ENCODE assay signal across 22 cellular contexts in the genomic region with DNA sequence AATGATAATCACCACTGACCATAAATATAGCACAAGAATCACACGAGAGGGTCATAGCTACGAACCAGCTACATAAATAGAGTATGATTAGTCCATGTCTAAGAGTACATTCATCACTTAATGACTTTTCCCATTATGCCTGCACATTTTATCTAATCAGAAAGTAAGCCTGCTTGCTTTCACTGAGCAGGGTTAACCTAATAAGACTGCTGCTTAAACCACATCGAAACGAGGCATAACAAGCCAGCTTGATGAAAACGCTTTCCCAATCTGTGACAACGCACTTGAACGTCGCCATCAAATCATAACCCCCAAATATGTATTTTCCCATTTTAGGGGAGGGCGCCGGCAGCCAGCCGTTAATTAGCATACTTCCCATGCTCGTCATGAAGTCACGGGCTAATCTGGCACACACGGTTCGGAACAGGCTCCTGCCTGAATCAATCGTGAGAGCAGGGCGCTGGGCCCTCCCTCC.
A peak's percentile ranks its signal among the peaks of the same experiment; 100 is the strongest.
DNase-seq lines count a peak whose midpoint lies in the region; ATAC-seq and TF ChIP-seq lines count a peak whose summit lies in the region.
"Had no signal": no experiment of that assay in that cellular context is flagged by ENCODE, and none has a peak within 500 bp of the region (broad histone marks: within the 10 kb centered on the region; RNA-seq: fewer than 3 reads in every experiment).

No MANE protein-coding gene starts in this region.

- TF ChIP-seq CTCF in BE2C (IDR thresholded peaks at IDR 0.05; ENCODE audit: low read depth, low read length) (no peak), WERI-Rb-1 (IDR thresholded peaks at IDR 0.05; ENCODE audit: low read depth, low read length) (no peak), progenitor cell of endocrine pancreas (IDR thresholded peaks at IDR 0.05; ENCODE audit: unreplicated experiment) (no peak), chondrocyte (IDR thresholded peaks at IDR 0.05) (no peak)

- H3K27ac ChIP-seq in WERI-Rb-1 = no peak overlapping the region
- H3K27ac ChIP-seq: C4-2B, epithelial cell of prostate, lower lobe of right lung had no signal

- peaks cover 46% of the 10 kb centered on the region for H3K4me1 ChIP-seq in BE2C
- H3K4me1 ChIP-seq: lower lobe of right lung had no signal

- ATAC-seq in Right ventricle myocardium superior (ENCODE audit: poor library complexity) = peak; percentile 65
- no peak for ATAC-seq in natural killer cell treated with Interleukin-12 subunit alpha and Interleukin-12 subunit beta and Interleukin-15 and Interleukin-18, amount 100 ng/mL, for 72 hours
- no peak for ATAC-seq in GM21423 (IDR thresholded peaks at IDR 0.05; ENCODE audit: unreplicated experiment)
- no peak for ATAC-seq in activated naive CD4-positive, alpha-beta T cell treated with anti-CD3 and anti-CD28 coated beads, Interleukin-2, amount 50 U/mL, for 72 hours
- ATAC-seq: lower lobe of right lung; mucosa of descending colon; stimulated activated naive CD8-positive, alpha-beta T cell treated with anti-CD3 and anti-CD28 coated beads, Interleukin-15, Interleukin-2, amounts not matched to agents 100 U/mL and 50 U/mL, for 24 hours had no signal

- H3K27me3 Mint-ChIP-seq in progenitor cell of endocrine pancreas = peaks cover 66% of the 10 kb centered on the region
- H3K27me3 Mint-ChIP-seq in chondrocyte (ENCODE audit: low read depth) = peaks cover 3% of the 10 kb centered on the region
- H3K27me3 Mint-ChIP-seq in natural killer cell treated with Interleukin-12 subunit alpha and Interleukin-12 subunit beta and Interleukin-15 and Interleukin-18, amount 100 ng/mL, for 72 hours = no peaks in the 10 kb centered on the region

- no peaks in the 10 kb centered on the region for H3K27me3 ChIP-seq in BE2C
- no peaks in the 10 kb centered on the region for H3K27me3 ChIP-seq in WERI-Rb-1 (ENCODE audit: insufficient read depth, low read depth, severe bottlenecking)

- DNase-seq in BE2C = peak; percentile 58
- peak; percentile 21 for DNase-seq in WERI-Rb-1
- DNase-seq in Right ventricle myocardium superior = no peak
- no peak for DNase-seq in progenitor cell of endocrine pancreas (ENCODE audit: low spot score, unreplicated experiment)
- DNase-seq in chondrocyte (ENCODE audit: low spot score) = no peak
- no peak for DNase-seq in natural killer cell treated with Interleukin-12 subunit alpha and Interleukin-12 subunit beta and Interleukin-15 and Interleukin-18, amount 100 ng/mL, for 72 hours (ENCODE audit: low spot score)
- DNase-seq in activated naive CD4-positive, alpha-beta T cell treated with anti-CD3 and anti-CD28 coated beads, Interleukin-2, amount 50 U/mL, for 72 hours (ENCODE audit: low spot score in 2 of 2) = no peak
- DNase-seq: activated CD4-positive, alpha-beta T cell treated with anti-CD3 and anti-CD28 coated beads, Interleukin-2, amount 10 ng/mL, durations not matched to agents 7 days and 5 days; lower lobe of right lung; mucosa of descending colon; NCI-H1436 treated with DMSO at 0.1 percent for 48 hours; NCI-H524; stimulated activated CD4-positive, alpha-beta T cell treated with anti-CD3 and anti-CD28 coated beads, Interleukin-4, amount 100 ng/mL, for 4 hours; stimulated activated naive CD8-positive, alpha-beta T cell treated with anti-CD3 and anti-CD28 coated beads, Interleukin-15, Interleukin-2, amounts not matched to agents 100 U/mL and 50 U/mL, for 24 hours had no signal

- H3K9me3 Mint-ChIP-seq in progenitor cell of endocrine pancreas (ENCODE audit: low read depth) (no peaks in the 10 kb centered on the region), chondrocyte (ENCODE audit: low read depth) (no peaks in the 10 kb centered on the region)
- no peaks in the 10 kb centered on the region for H3K9me3 Mint-ChIP-seq in natural killer cell treated with Interleukin-12 subunit alpha and Interleukin-12 subunit beta and Interleukin-15 and Interleukin-18, amount 100 ng/mL, for 72 hours
- no peaks in the 10 kb centered on the region for H3K9me3 Mint-ChIP-seq in activated naive CD4-positive, alpha-beta T cell treated with anti-CD3 and anti-CD28 coated beads, Interleukin-2, amount 50 U/mL, for 72 hours
- H3K9me3 Mint-ChIP-seq: activated CD4-positive, alpha-beta T cell treated with anti-CD3 and anti-CD28 coated beads, Interleukin-2, amount 10 ng/mL, durations not matched to agents 7 days and 5 days; activated T-helper 1 cell treated with anti-CD3 and anti-CD28 coated beads, Interleukin-12 subunit alpha, Interleukin-12 subunit beta, Interleukin-2, Interleukin-4 antibody, amounts not matched to agents 30 ng/mL and 10 ng/mL and 1 ng/mL, durations not matched to agents 14 hours and 24 hours and 36 hours; H9; neural crest cell had no signal

- H3K36me3 ChIP-seq in BE2C = peaks cover 5% of the 10 kb centered on the region
- H3K36me3 ChIP-seq in WERI-Rb-1 = no peaks in the 10 kb centered on the region
- H3K36me3 ChIP-seq: lower lobe of right lung had no signal

- H3K9me3 ChIP-seq in BE2C = no peaks in the 10 kb centered on the region
- no peaks in the 10 kb centered on the region for H3K9me3 ChIP-seq in WERI-Rb-1 (ENCODE audit: severe bottlenecking)
- H3K9me3 ChIP-seq: lower lobe of right lung, mucosa of descending colon had no signal

- H3K27ac Mint-ChIP-seq in progenitor cell of endocrine pancreas (peak overlapping the region; percentile 77), chondrocyte (ENCODE audit: unreplicated experiment) (no peak overlapping the region)
- H3K27ac Mint-ChIP-seq in natural killer cell treated with Interleukin-12 subunit alpha and Interleukin-12 subunit beta and Interleukin-15 and Interleukin-18, amount 100 ng/mL, for 72 hours = no peak overlapping the region
- no peak overlapping the region for H3K27ac Mint-ChIP-seq in activated naive CD4-positive, alpha-beta T cell treated with anti-CD3 and anti-CD28 coated beads, Interleukin-2, amount 50 U/mL, for 72 hours
- H3K27ac Mint-ChIP-seq: activated CD4-positive, alpha-beta T cell treated with anti-CD3 and anti-CD28 coated beads, Interleukin-2, amount 10 ng/mL, durations not matched to agents 7 days and 5 days; activated naive CD8-positive, alpha-beta T cell; activated T-helper 1 cell treated with anti-CD3 and anti-CD28 coated beads, Interleukin-12 subunit alpha, Interleukin-12 subunit beta, Interleukin-2, Interleukin-4 antibody, amounts not matched to agents 30 ng/mL and 10 ng/mL and 1 ng/mL, durations not matched to agents 14 hours and 24 hours and 36 hours; H9 had no signal

- peaks cover 27% of the 10 kb centered on the region for H3K4me1 Mint-ChIP-seq in progenitor cell of endocrine pancreas (ENCODE audit: low read depth)
- H3K4me1 Mint-ChIP-seq in chondrocyte (ENCODE audit: low read depth) = no peaks in the 10 kb centered on the region
- no peaks in the 10 kb centered on the region for H3K4me1 Mint-ChIP-seq in natural killer cell treated with Interleukin-12 subunit alpha and Interleukin-12 subunit beta and Interleukin-15 and Interleukin-18, amount 100 ng/mL, for 72 hours (ENCODE audit: low read depth in 2 of 2)
- H3K4me1 Mint-ChIP-seq: activated CD4-positive, alpha-beta T cell treated with anti-CD3 and anti-CD28 coated beads, Interleukin-2, amount 10 ng/mL, durations not matched to agents 7 days and 5 days had no signal

- H3K36me3 Mint-ChIP-seq in progenitor cell of endocrine pancreas (ENCODE audit: insufficient read depth) = no peaks in the 10 kb centered on the region
- H3K36me3 Mint-ChIP-seq in chondrocyte (ENCODE audit: low read depth) = no peaks in the 10 kb centered on the region
- no peaks in the 10 kb centered on the region for H3K36me3 Mint-ChIP-seq in natural killer cell treated with Interleukin-12 subunit alpha and Interleukin-12 subunit beta and Interleukin-15 and Interleukin-18, amount 100 ng/mL, for 72 hours
- no peaks in the 10 kb centered on the region for H3K36me3 Mint-ChIP-seq in activated naive CD4-positive, alpha-beta T cell treated with anti-CD3 and anti-CD28 coated beads, Interleukin-2, amount 50 U/mL, for 72 hours
- H3K36me3 Mint-ChIP-seq: activated naive CD8-positive, alpha-beta T cell had no signal

- H3K4me3 Mint-ChIP-seq in progenitor cell of endocrine pancreas (ENCODE audit: low read depth) (peak overlapping the region; percentile 51), chondrocyte (ENCODE audit: unreplicated experiment) (no peak overlapping the region)
- no peak overlapping the region for H3K4me3 Mint-ChIP-seq in natural killer cell treated with Interleukin-12 subunit alpha and Interleukin-12 subunit beta and Interleukin-15 and Interleukin-18, amount 100 ng/mL, for 72 hours
- H3K4me3 Mint-ChIP-seq: activated CD4-positive, alpha-beta T cell treated with anti-CD3 and anti-CD28 coated beads, Interleukin-2, amount 10 ng/mL, durations not matched to agents 7 days and 5 days; activated naive CD8-positive, alpha-beta T cell; activated T-helper 1 cell treated with anti-CD3 and anti-CD28 coated beads, Interleukin-12 subunit alpha, Interleukin-12 subunit beta, Interleukin-2, Interleukin-4 antibody, amounts not matched to agents 30 ng/mL and 10 ng/mL and 1 ng/mL, durations not matched to agents 14 hours and 24 hours and 36 hours; H9; neural crest cell had no signal

- H3K4me3 ChIP-seq in BE2C (ENCODE audit: low read depth, low read length) (peak overlapping the region; percentile 41), WERI-Rb-1 (ENCODE audit: low read depth, low read length) (peak overlapping the region; percentile 15)
- H3K4me3 ChIP-seq: lower lobe of right lung, mucosa of descending colon, SK-N-MC had no signal

- intact Hi-C loops in Right ventricle myocardium superior (cut with DNase I) = loop anchor here (2.0 to 5.0 kb wide), 2 partner anchors 46 to 75 kb away; no protein-coding TSS in a partner anchor

Comparison
In these comparisons a context has a peak if more than half of its experiments do, and no peak if none do; other contexts are left out.
1. DNase-seq: peak in BE2C (single experiment) and WERI-Rb-1 (single experiment); none in Right ventricle myocardium superior (single experiment), progenitor cell of endocrine pancreas (single experiment), chondrocyte (single experiment), natural killer cell treated with Interleukin-12 subunit alpha and Interleukin-12 subunit beta and Interleukin-15 and Interleukin-18, amount 100 ng/mL, for 72 hours (single experiment) and activated naive CD4-positive, alpha-beta T cell treated with anti-CD3 and anti-CD28 coated beads, Interleukin-2, amount 50 U/mL, for 72 hours (0 of 2).